ENCODE assay signal across 8 cellular contexts in the genomic region with DNA sequence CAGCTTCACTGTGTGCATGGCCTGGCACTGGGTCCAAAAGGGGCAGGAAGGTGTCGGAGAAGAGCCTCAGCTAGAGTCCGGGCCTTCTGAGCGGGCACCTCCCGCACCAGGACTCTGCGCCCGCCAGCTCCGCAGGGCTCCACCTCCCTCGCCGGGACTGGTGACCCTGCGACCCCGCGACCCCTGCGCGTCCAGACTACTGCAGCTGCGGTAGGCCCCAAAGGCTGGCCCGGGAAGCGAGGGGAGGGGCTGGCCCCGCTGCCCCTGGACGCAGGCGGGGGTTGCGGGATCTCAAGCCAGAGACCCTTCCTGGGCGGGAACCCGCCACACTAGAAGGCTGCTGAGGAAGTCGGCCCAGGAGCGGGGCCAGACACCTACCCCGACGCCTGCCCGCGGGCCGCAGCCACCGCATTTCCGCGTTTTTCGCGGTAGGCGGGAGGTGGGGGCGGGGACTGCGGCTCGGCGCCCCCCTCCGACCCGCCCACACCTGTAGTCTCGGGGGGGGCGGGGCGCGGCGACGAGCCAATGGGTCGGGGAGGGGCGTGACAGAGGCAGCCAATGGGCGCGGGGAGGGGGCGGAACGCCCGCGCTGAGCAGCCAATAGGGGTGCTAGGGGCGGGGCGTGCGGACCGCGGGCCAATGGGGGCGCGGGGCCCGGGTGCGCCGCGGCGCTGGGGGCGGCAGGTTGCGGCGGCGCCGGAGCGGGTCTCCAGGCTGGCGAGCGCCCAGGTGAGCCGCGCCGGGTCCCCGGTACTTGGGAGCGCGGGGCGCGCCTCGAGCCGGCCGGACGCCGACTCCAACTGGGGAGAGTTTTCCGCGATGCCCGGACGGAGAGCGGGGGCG. TPM values are rescaled to one million over a fixed set of nuclear protein-coding genes. Genes with fewer than 3 reads are reported as not detected.
A peak's percentile ranks its signal among the peaks of the same experiment; 100 is the strongest.
DNase-seq lines count a peak whose midpoint lies in the region; ATAC-seq and TF ChIP-seq lines count a peak whose summit lies in the region.

Gene LMNTD2, minus strand, starts transcription at position 434 of the 843 bp plus-strand sequence. Its CDS starts 22 bp downstream, at position 412.
Gene RASSF7, plus strand, starts transcription at position 666 of the 843 bp plus-strand sequence. CDS start 799 bp downstream, outside the sequence.

- peaks cover 23% of the 10 kb centered on the region for H3K4me1 ChIP-seq in Karpas-422 (ENCODE audit: low read length)

- no peak within 1 kb of the TSS for H3K27ac Mint-ChIP-seq in neural crest cell (ENCODE audit: unreplicated experiment)
- H3K27ac Mint-ChIP-seq in stimulated activated naive CD8-positive, alpha-beta T cell treated with anti-CD3 and anti-CD28 coated beads, Interleukin-15, amount 100 ng/mL, for 72 hours, result peak within 1 kb of the TSS in 1 of 2 donors; percentile 93

- peaks cover 5% of the 10 kb centered on the region for H3K4me1 Mint-ChIP-seq in neural crest cell
- H3K4me1 Mint-ChIP-seq in stimulated activated naive CD8-positive, alpha-beta T cell treated with anti-CD3 and anti-CD28 coated beads, Interleukin-15, amount 100 ng/mL, for 72 hours, result peaks cover 47% of the 10 kb centered on the region

- 0 out of 2 replicates have a peak, but pooled peaks cover 4% of the 10 kb centered on the region for H3K79me2 ChIP-seq in Karpas-422 (ENCODE audit: low read length)

- H3K9me3 Mint-ChIP-seq in neural crest cell, result no peaks in the 10 kb centered on the region
- no peaks in the 10 kb centered on the region for H3K9me3 Mint-ChIP-seq in stimulated activated naive CD8-positive, alpha-beta T cell treated with anti-CD3 and anti-CD28 coated beads, Interleukin-15, amount 100 ng/mL, for 72 hours

- peak within 1 kb of the TSS; percentile 88 for H3K4me3 Mint-ChIP-seq in neural crest cell
- H3K4me3 Mint-ChIP-seq in stimulated activated naive CD8-positive, alpha-beta T cell treated with anti-CD3 and anti-CD28 coated beads, Interleukin-15, amount 100 ng/mL, for 72 hours, result peak within 1 kb of the TSS; percentile 91 to 95

- peak within 1 kb of the TSS; percentile 79; the same call in 1 of the 2 replicates for H2AFZ ChIP-seq in Karpas-422 (ENCODE audit: low read length)

- TF ChIP-seq CTCF in fibroblast of villous mesenchyme (IDR thresholded peaks at IDR 0.05; ENCODE audit: insufficient read depth, low read depth, low read length) (no peak), neural crest cell (conservative IDR thresholded peaks at IDR 0.05) (no peak)

- no peaks in the 10 kb centered on the region for H3K36me3 Mint-ChIP-seq in neural crest cell (ENCODE audit: low read depth)

- no peaks in the 10 kb centered on the region for H3K9me2 ChIP-seq in Karpas-422 (replicated peaks; ENCODE audit: insufficient read depth, low read length)

- peak within 1 kb of the TSS; percentile 87 for H3K4me2 ChIP-seq in Karpas-422 (ENCODE audit: low read depth, low read length, poor library complexity, severe bottlenecking)

- H3K27me3 ChIP-seq in Karpas-422 (ENCODE audit: low read length), result no peaks in the 10 kb centered on the region

- H3K36me3 ChIP-seq in Karpas-422 (ENCODE audit: insufficient read depth, low read length), result no peaks in the 10 kb centered on the region

- DNase-seq in DMS79 (lab: John Stamatoyannopoulos, UW) (peak; percentile 29), Karpas-422 (peak; percentile 97), RPMI8226 (peak; percentile 93), fibroblast of villous mesenchyme (ENCODE audit: low read depth) (peak; percentile 87), neural crest cell (ENCODE audit: low read depth, low spot score) (peak; percentile 94)
- peak; percentile 95 for DNase-seq in activated T-helper 9 cell treated with anti-CD3 and anti-CD28 coated beads, Interleukin-2, amount 50 U/mL, for 16 hours (ENCODE audit: low read depth)
- peak; percentile 93 to 94 for DNase-seq in stimulated activated naive CD8-positive, alpha-beta T cell treated with anti-CD3 and anti-CD28 coated beads, Interleukin-15, amount 100 ng/mL, for 72 hours

- peak; percentile 58 for ATAC-seq in GM21737 (IDR thresholded peaks at IDR 0.05; ENCODE audit: unreplicated experiment)
- ATAC-seq in stimulated activated naive CD8-positive, alpha-beta T cell treated with anti-CD3 and anti-CD28 coated beads, Interleukin-15, amount 100 ng/mL, for 72 hours, result peak; percentile 87

- H3K9ac ChIP-seq in Karpas-422 (ENCODE audit: low read length), result peak within 1 kb of the TSS; percentile 79

- no peak within 1 kb of the TSS for H3K27ac ChIP-seq in Karpas-422 (ENCODE audit: low read length)

- H3K4me3 ChIP-seq in Karpas-422 (ENCODE audit: low read length) (peak within 1 kb of the TSS; percentile 95), fibroblast of villous mesenchyme (ENCODE audit: low read depth, low read length) (peak within 1 kb of the TSS; percentile 68)

- H3K27me3 Mint-ChIP-seq in neural crest cell (ENCODE audit: low read depth), result peaks cover 44% of the 10 kb centered on the region
- peaks cover 27% of the 10 kb centered on the region for H3K27me3 Mint-ChIP-seq in stimulated activated naive CD8-positive, alpha-beta T cell treated with anti-CD3 and anti-CD28 coated beads, Interleukin-15, amount 100 ng/mL, for 72 hours

- peaks cover 12% of the 10 kb centered on the region; the same call in 1 of the 2 replicates for H4K20me1 ChIP-seq in Karpas-422 (ENCODE audit: insufficient read depth, low read depth, low read length)

- no peaks in the 10 kb centered on the region for H3K9me3 ChIP-seq in Karpas-422 (ENCODE audit: low read length)

RNA-seq across cellular contexts. Expression of gene LMNTD2, which starts in this region (rescaled TPM):
- total RNA-seq in Karpas-422 (2014; rRNA removed; shearing (Covaris generic); ENCODE audit: low replicate concordance), result 6.2 and 14.3 TPM in 2 replicates
- 1.6 and 2.2 TPM in 2 replicates for total RNA-seq in fibroblast of villous mesenchyme
- 1.8 and 2.2 TPM in 2 replicates for total RNA-seq in neural crest cell

RNA-seq across cellular contexts. Expression of gene RASSF7, which starts in this region (rescaled TPM):
- total RNA-seq in Karpas-422 (2014; rRNA removed; shearing (Covaris generic); ENCODE audit: low replicate concordance), result 13.8 and 29.1 TPM in 2 replicates
- 14.2 and 15.5 TPM in 2 replicates for total RNA-seq in fibroblast of villous mesenchyme
- total RNA-seq in neural crest cell, result 7.3 and 7.4 TPM in 2 replicates

Comparison
In these comparisons a context has a peak if more than half of its experiments do, and no peak if none do; other contexts are left out.
1. DNase-seq: peak in every context shown above with its lines; median percentile 97 in Karpas-422; 95 in activated T-helper 9 cell treated with anti-CD3 and anti-CD28 coated beads, Interleukin-2, amount 50 U/mL, for 16 hours; 94 in neural crest cell; 94 in stimulated activated naive CD8-positive, alpha-beta T cell treated with anti-CD3 and anti-CD28 coated beads, Interleukin-15, amount 100 ng/mL, for 72 hours; 93 in RPMI8226; 87 in fibroblast of villous mesenchyme; 29 in DMS79.